Comparison of ENCODE assay signal across 1 cellular context in genomic region chr16:29218649-29219048, GRCh38.
TF ChIP-seq lines count a peak whose summit lies in the region.

No MANE protein-coding gene starts in this region.

TF ChIP-seq in K562, 482 proteins besides CTCF, POLR2A, EP300 and RAD21:
- TF ChIP-seq, protein P1, sequence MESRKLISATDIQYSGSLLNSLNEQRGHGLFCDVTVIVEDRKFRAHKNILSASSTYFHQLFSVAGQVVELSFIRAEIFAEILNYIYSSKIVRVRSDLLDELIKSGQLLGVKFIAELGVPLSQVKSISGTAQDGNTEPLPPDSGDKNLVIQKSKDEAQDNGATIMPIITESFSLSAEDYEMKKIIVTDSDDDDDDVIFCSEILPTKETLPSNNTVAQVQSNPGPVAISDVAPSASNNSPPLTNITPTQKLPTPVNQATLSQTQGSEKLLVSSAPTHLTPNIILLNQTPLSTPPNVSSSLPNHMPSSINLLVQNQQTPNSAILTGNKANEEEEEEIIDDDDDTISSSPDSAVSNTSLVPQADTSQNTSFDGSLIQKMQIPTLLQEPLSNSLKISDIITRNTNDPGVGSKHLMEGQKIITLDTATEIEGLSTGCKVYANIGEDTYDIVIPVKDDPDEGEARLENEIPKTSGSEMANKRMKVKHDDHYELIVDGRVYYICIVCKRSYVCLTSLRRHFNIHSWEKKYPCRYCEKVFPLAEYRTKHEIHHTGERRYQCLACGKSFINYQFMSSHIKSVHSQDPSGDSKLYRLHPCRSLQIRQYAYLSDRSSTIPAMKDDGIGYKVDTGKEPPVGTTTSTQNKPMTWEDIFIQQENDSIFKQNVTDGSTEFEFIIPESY (CRISPR knock-in tag; IDR thresholded peaks at IDR 0.05) = peak; percentile 75
